ENCODE assay signal across 10 cellular contexts in genomic region chr5:121273818-121274433, GRCh38.
DNase-seq lines count a peak whose midpoint lies in the region; TF ChIP-seq lines count a peak whose summit lies in the region.
"Had no signal": no experiment of that assay in that cellular context is flagged by ENCODE, and none has a peak within 500 bp of the region (broad histone marks: within the 10 kb centered on the region; RNA-seq: fewer than 3 reads in every experiment).

No MANE protein-coding gene starts in this region.

- no peak for TF ChIP-seq CTCF in astrocyte of the cerebellum (IDR thresholded peaks at IDR 0.05; ENCODE audit: low read depth, low read length, missing control alignments)

- in situ Hi-C loops in astrocyte of the cerebellum (cut with HindIII; ENCODE audit: low sequenced_read_pairs), result no loop called here

- DNase-seq in COLO829 (ENCODE audit: low spot score) (peak; percentile 68), LoVo (ENCODE audit: low spot score) (peak; percentile 81), astrocyte of the cerebellum (ENCODE audit: low read depth) (peak; percentile 35), left kidney (ENCODE audit: low read depth, low spot score) (peak; percentile 33), T-helper 2 cell (no peak), iPS-NIHi7 (ENCODE audit: extremely low spot score) (no peak), NCI-H1436 (lab: John Stamatoyannopoulos, UW) (no peak)
- no peak for DNase-seq in activated naive CD4-positive, alpha-beta T cell treated with Interleukin-2 at 50 U/mL for 16 hours
- DNase-seq: activated CD4-positive, alpha-beta memory T cell treated with anti-CD3 and anti-CD28 coated beads for 36 hours; H9 had no signal

- H3K4me3 ChIP-seq in astrocyte of the cerebellum (ENCODE audit: low read depth, low read length), result no peak overlapping the region

Comparison
In these comparisons a context has a peak if more than half of its experiments do, and no peak if none do; other contexts are left out.
1. DNase-seq: peak in COLO829 (single experiment), LoVo (single experiment), astrocyte of the cerebellum (single experiment) and left kidney (single experiment); none in T-helper 2 cell (0 of 5), activated naive CD4-positive, alpha-beta T cell treated with Interleukin-2 at 50 U/mL for 16 hours (single experiment), iPS-NIHi7 (single experiment) and NCI-H1436 (single experiment).